ENCODE assay signal across 2 cellular contexts in the genomic region with DNA sequence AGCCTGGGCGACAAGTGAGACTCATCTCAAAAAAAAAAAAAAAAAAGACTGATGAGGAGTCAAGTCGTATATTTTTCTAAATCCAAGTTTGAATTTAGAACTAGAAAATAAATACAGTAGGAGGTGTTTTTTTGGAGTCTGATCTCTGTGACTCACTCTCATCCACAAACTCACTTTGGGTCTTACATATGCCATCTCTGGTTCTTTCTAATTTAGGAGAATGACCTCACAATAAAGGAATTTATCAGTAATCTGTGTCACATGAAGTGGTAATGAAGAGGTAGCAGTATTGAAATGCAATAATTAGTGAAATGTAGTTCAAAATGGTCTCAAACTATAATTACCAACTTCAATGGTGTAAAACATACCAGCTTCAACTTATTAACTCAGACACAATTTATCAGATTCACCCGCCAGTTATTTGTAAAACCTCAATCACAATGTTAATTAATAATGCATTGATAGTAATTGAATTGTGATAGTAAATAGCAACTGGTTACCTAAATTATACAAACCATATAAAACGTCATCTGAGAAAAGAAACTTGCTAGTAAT.
TF ChIP-seq lines count a peak whose summit lies in the region.

No MANE protein-coding gene starts in this region.

TF ChIP-seq in SK-N-SH, 30 proteins besides CTCF, POLR2A, EP300 and RAD21 (continued from another document):
- TF ChIP-seq, protein P1, sequence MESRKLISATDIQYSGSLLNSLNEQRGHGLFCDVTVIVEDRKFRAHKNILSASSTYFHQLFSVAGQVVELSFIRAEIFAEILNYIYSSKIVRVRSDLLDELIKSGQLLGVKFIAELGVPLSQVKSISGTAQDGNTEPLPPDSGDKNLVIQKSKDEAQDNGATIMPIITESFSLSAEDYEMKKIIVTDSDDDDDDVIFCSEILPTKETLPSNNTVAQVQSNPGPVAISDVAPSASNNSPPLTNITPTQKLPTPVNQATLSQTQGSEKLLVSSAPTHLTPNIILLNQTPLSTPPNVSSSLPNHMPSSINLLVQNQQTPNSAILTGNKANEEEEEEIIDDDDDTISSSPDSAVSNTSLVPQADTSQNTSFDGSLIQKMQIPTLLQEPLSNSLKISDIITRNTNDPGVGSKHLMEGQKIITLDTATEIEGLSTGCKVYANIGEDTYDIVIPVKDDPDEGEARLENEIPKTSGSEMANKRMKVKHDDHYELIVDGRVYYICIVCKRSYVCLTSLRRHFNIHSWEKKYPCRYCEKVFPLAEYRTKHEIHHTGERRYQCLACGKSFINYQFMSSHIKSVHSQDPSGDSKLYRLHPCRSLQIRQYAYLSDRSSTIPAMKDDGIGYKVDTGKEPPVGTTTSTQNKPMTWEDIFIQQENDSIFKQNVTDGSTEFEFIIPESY (IDR thresholded peaks at IDR 0.05; ENCODE audit: borderline replicate concordance, low read depth): no peak
- TF ChIP-seq FOXM1 (IDR thresholded peaks at IDR 0.05; ENCODE audit: low read depth) (no peak), RCOR1 (IDR thresholded peaks at IDR 0.05; ENCODE audit: low read length) (no peak), RXRA (IDR thresholded peaks at IDR 0.05; ENCODE audit: borderline replicate concordance, low read depth) (no peak), JUND (IDR thresholded peaks at IDR 0.05) (no peak), MXI1 (IDR thresholded peaks at IDR 0.05; ENCODE audit: low read depth, low read length) (no peak), SIN3A (IDR thresholded peaks at IDR 0.05; ENCODE audit: borderline replicate concordance, low read depth, low read length) (no peak), POLR2AphosphoS5 (IDR thresholded peaks at IDR 0.05; ENCODE audit: low read depth, low read length) (no peak), NRF1 (IDR thresholded peaks at IDR 0.05; ENCODE audit: low read depth, low read length) (no peak), MEF2A (IDR thresholded peaks at IDR 0.05; ENCODE audit: borderline replicate concordance, low read depth) (peak; percentile 83), ELF1 (IDR thresholded peaks at IDR 0.05) (no peak)
- TF ChIP-seq, protein P2, sequence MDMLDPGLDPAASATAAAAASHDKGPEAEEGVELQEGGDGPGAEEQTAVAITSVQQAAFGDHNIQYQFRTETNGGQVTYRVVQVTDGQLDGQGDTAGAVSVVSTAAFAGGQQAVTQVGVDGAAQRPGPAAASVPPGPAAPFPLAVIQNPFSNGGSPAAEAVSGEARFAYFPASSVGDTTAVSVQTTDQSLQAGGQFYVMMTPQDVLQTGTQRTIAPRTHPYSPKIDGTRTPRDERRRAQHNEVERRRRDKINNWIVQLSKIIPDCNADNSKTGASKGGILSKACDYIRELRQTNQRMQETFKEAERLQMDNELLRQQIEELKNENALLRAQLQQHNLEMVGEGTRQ (IDR thresholded peaks at IDR 0.05; ENCODE audit: borderline replicate concordance, low read depth, low read length): no peak

TF ChIP-seq in SK-N-SH treated with all-trans-retinoic acid at 6 μM for 48 hours, 23 proteins besides CTCF, POLR2A, EP300 and RAD21 (continued from another document):
- TF ChIP-seq, protein P3, sequence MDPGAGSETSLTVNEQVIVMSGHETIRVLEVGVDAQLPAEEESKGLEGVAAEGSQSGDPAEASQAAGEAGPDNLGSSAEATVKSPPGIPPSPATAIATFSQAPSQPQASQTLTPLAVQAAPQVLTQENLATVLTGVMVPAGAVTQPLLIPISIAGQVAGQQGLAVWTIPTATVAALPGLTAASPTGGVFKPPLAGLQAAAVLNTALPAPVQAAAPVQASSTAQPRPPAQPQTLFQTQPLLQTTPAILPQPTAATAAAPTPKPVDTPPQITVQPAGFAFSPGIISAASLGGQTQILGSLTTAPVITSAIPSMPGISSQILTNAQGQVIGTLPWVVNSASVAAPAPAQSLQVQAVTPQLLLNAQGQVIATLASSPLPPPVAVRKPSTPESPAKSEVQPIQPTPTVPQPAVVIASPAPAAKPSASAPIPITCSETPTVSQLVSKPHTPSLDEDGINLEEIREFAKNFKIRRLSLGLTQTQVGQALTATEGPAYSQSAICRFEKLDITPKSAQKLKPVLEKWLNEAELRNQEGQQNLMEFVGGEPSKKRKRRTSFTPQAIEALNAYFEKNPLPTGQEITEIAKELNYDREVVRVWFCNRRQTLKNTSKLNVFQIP (CRISPR knock-in tag; IDR thresholded peaks at IDR 0.05; ENCODE audit: borderline replicate concordance, low read depth): no peak
- TF ChIP-seq OSR1 (CRISPR knock-in tag; IDR thresholded peaks at IDR 0.05): no peak
- no peak for TF ChIP-seq ZNF70 (CRISPR knock-in tag; IDR thresholded peaks at IDR 0.05)
- TF ChIP-seq GLIS3 (CRISPR knock-in tag; IDR thresholded peaks at IDR 0.05): no peak
- no peak for TF ChIP-seq RARB (CRISPR knock-in tag; IDR thresholded peaks at IDR 0.05)
- no peak for TF ChIP-seq ISL1 (CRISPR knock-in tag; IDR thresholded peaks at IDR 0.05)
- no peak for TF ChIP-seq ZC3H10 (CRISPR knock-in tag; IDR thresholded peaks at IDR 0.05)
- TF ChIP-seq, protein P4, sequence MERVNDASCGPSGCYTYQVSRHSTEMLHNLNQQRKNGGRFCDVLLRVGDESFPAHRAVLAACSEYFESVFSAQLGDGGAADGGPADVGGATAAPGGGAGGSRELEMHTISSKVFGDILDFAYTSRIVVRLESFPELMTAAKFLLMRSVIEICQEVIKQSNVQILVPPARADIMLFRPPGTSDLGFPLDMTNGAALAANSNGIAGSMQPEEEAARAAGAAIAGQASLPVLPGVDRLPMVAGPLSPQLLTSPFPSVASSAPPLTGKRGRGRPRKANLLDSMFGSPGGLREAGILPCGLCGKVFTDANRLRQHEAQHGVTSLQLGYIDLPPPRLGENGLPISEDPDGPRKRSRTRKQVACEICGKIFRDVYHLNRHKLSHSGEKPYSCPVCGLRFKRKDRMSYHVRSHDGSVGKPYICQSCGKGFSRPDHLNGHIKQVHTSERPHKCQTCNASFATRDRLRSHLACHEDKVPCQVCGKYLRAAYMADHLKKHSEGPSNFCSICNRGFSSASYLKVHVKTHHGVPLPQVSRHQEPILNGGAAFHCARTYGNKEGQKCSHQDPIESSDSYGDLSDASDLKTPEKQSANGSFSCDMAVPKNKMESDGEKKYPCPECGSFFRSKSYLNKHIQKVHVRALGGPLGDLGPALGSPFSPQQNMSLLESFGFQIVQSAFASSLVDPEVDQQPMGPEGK (CRISPR knock-in tag; IDR thresholded peaks at IDR 0.05; ENCODE audit: borderline replicate concordance): no peak
- no peak for TF ChIP-seq CSDC2 (CRISPR knock-in tag; IDR thresholded peaks at IDR 0.05)
- TF ChIP-seq BACH2 (CRISPR knock-in tag; IDR thresholded peaks at IDR 0.05; ENCODE audit: borderline replicate concordance): no peak
- TF ChIP-seq ZFP30 (CRISPR knock-in tag; IDR thresholded peaks at IDR 0.05): no peak
- TF ChIP-seq ESRRG (CRISPR knock-in tag; IDR thresholded peaks at IDR 0.05): no peak
- no peak for TF ChIP-seq SNAI2 (CRISPR knock-in tag; IDR thresholded peaks at IDR 0.05)
